Comparison of ENCODE assay signal across 8 cellular contexts in genomic region chr22:39349506-39349966, GRCh38. TPM values are rescaled to one million over a fixed set of nuclear protein-coding genes. Genes with fewer than 3 reads are reported as not detected.
DNase-seq lines count a peak whose midpoint lies in the region; ATAC-seq and TF ChIP-seq lines count a peak whose summit lies in the region.

No MANE protein-coding gene starts in this region.

- H3K27ac ChIP-seq in RWPE1 (no peak overlapping the region), cingulate gyrus (ENCODE audit: low read depth, low read length) (peak overlapping the region; percentile 83), right lobe of liver (no peak overlapping the region), testis (peak overlapping the region; percentile 53 to 85)

- H3K4me1 ChIP-seq in right lobe of liver (peaks cover 0 to 3% (median 0%) of the 10 kb centered on the region in 4 donors), testis (peaks cover 22% of the 10 kb centered on the region)

- TF ChIP-seq POLR2A in right lobe of liver (IDR thresholded peaks at IDR 0.05) = no peak
- TF ChIP-seq POLR2A in testis (IDR thresholded peaks at IDR 0.05) = no peak

- H3K27me3 ChIP-seq in right lobe of liver = no peaks in the 10 kb centered on the region
- H3K27me3 ChIP-seq in testis = no peaks in the 10 kb centered on the region

- CTCF ChIA-PET in RWPE1 (lab: Yijun Ruan, JAX) = interaction anchor here (0.6 kb wide), 1 partner anchor 163 kb away, joined by 7 read pairs; no protein-coding TSS in a partner anchor

- intact Hi-C loops in right lobe of liver (cut with DNase I) (no loop called here), testis (cut with DNase I; ENCODE audit: low total_unique reads) (no loop called here)

- peak overlapping the region; percentile 38 to 58 (median 57) for H3K4me3 ChIP-seq in right lobe of liver
- peak overlapping the region; percentile 81 to 84 for H3K4me3 ChIP-seq in testis

- H3K9me3 ChIP-seq in right lobe of liver (no peaks in the 10 kb centered on the region), testis (no peaks in the 10 kb centered on the region)

- 11% methylated on average over 12 of the region's 57 CpGs for WGBS in right lobe of liver (ENCODE audit: insufficient coverage, low coverage, low lambda C conversion rate, missing lambda C conversion rate)
- 0% methylated on average over 27 to 33 of the region's 57 CpGs for WGBS in testis, 2 donors

- ATAC-seq in right lobe of liver (peak; percentile 38 to 61 (median 54)), HG03354 (IDR thresholded peaks at IDR 0.05; ENCODE audit: poor library complexity, severe bottlenecking, unreplicated experiment) (no peak)

- in situ Hi-C loops in GM13977 (cut with MboI; ENCODE audit: low pct_unique_long_range_greater_than_20kb, low sequenced_read_pairs, unreplicated experiment) = no loop called here

- POLR2A ChIA-PET in RWPE1 (lab: Yijun Ruan, JAX; ENCODE audit: low non-redundant PET) = no interaction called here

- H3K36me3 ChIP-seq in right lobe of liver = no peaks in the 10 kb centered on the region
- H3K36me3 ChIP-seq in testis (ENCODE audit: low read depth, missing control alignments) = no peaks in the 10 kb centered on the region

- peak; percentile 23 for TF ChIP-seq CTCF in GM13977 (IDR thresholded peaks at IDR 0.05; ENCODE audit: extremely low read depth, insufficient read depth, missing control alignments)
- 0 out of 2 replicates have a peak, but pooled peaks have one; percentile 6 for TF ChIP-seq CTCF in RWPE1 (conservative IDR thresholded peaks at IDR 0.05; ENCODE audit: low read depth)
- no peak for TF ChIP-seq CTCF in right lobe of liver (IDR thresholded peaks at IDR 0.05)
- TF ChIP-seq CTCF in testis (IDR thresholded peaks at IDR 0.05) = no peak

- DNase-seq in Ammon's horn (ENCODE audit: low spot score) (peak; percentile 61), GM13977 (ENCODE audit: low spot score) (peak; percentile 79), RWPE1 (ENCODE audit: low spot score) (no peak), right lobe of liver (peak in 1 of 3 donors; percentile 46), testis (peak; percentile 57), middle frontal gyrus (ENCODE audit: extremely low spot score, low spot score) (no peak)

RNA-seq across cellular contexts. Expression of gene SYNGR1, which starts 0.3 kb away (rescaled TPM):
- 1 to 10 TPM in 5 of 6 experiments, under 1 TPM in 1; 0.74 to 3.2 (median 2.2) TPM for total RNA-seq in right lobe of liver
- 10 to 100 TPM; 20.4 to 32.5 TPM for total RNA-seq in testis
- polyA plus RNA-seq in testis (ENCODE audit: insufficient read depth, low read depth, low replicate concordance) = 46.8 TPM

RNA-seq across cellular contexts. Expression of gene RPL3, which starts 30.1 kb away (rescaled TPM):
- total RNA-seq in right lobe of liver = 100 to 1,000 TPM; 648 to 905 (median 743) TPM
- 1,000 to 10,000 TPM; 1,087 to 2,075 TPM for total RNA-seq in testis
- polyA plus RNA-seq in testis (ENCODE audit: insufficient read depth, low read depth, low replicate concordance) = 2,042 TPM

RNA-seq across cellular contexts. Expression of gene TAB1, which starts 50.0 kb away (rescaled TPM):
- total RNA-seq in right lobe of liver = 10 to 100 TPM in 4 of 6 experiments, 1 to 10 TPM in 2; 8.9 to 17.0 (median 11.1) TPM
- total RNA-seq in testis = 10 to 100 TPM; 29.8 to 35.7 TPM
- polyA plus RNA-seq in testis (ENCODE audit: insufficient read depth, low read depth, low replicate concordance) = 21.9 TPM

Comparison
In these comparisons a context has a peak if more than half of its experiments do, and no peak if none do; other contexts are left out.
1. DNase-seq: peak in Ammon's horn (single experiment), GM13977 (single experiment) and testis (single experiment); none in RWPE1 (single experiment) and middle frontal gyrus (single experiment).
2. CTCF ChIP-seq: peak in GM13977 (single experiment) and RWPE1 (single experiment); none in right lobe of liver (0 of 4) and testis (0 of 3).
3. H3K27ac ChIP-seq: peak in cingulate gyrus (single experiment) and testis (2 of 2); none in RWPE1 (single experiment) and right lobe of liver (0 of 3).
4. RNA of gene SYNGR1, which starts 0.3 kb away (total RNA-seq): 20.4 to 32.5 TPM in testis; 0.74 to 3.2 TPM in right lobe of liver; every median in the first group is over 4 times any median in the second.